8 cellular contexts compared by ENCODE assay signal in the genomic region with DNA sequence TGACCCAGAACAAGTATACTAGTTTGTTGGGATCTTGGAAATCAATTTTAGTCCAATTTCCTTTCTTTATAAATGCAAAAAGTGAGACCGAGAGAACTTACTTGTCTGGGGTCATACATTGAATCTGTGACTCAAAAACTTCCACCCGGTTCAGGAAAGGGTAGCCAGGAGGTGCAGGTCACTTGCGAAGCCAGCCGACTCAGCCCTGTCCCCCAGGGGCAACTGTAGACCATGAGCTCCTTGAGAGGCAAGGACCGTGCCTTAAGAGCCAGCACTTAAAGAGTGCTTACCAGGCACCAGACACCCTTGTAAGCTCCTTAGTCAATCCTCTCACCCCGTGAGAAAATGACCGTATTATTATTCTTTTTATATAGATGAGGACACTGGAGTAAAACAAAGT. TPM values are rescaled to one million over a fixed set of nuclear protein-coding genes. Genes with fewer than 3 reads are reported as not detected.
DNase-seq lines count a peak whose midpoint lies in the region; ATAC-seq and TF ChIP-seq lines count a peak whose summit lies in the region.

No MANE protein-coding gene starts in this region.

- WGBS in thyroid gland, 2 donors = 27 to 48% methylated on average over 7 of the region's 7 CpGs

- H3K27me3 Mint-ChIP-seq in activated T-cell treated with anti-CD3 and anti-CD28 coated beads, Interleukin-2, amount 50 U/mL, for 72 hours (ENCODE audit: low read depth) = no peaks in the 10 kb centered on the region

- peaks cover 4% of the 10 kb centered on the region for H3K27me3 ChIP-seq in adipocyte (replicated peaks; ENCODE audit: control insufficient read depth, insufficient read depth, low read length)
- no peaks in the 10 kb centered on the region for H3K27me3 ChIP-seq in layer of hippocampus (ENCODE audit: control insufficient read depth, insufficient read depth, low read length)
- no peaks in the 10 kb centered on the region for H3K27me3 ChIP-seq in thyroid gland

- no peaks in the 10 kb centered on the region for H3K9me3 Mint-ChIP-seq in activated T-cell treated with anti-CD3 and anti-CD28 coated beads, Interleukin-2, amount 50 U/mL, for 72 hours

- no peak for DNase-seq in activated T-cell treated with anti-CD3 and anti-CD28 coated beads, Interleukin-2, amount 50 U/mL, for 72 hours
- DNase-seq in activated T-cell treated with anti-CD3 and anti-CD28 coated beads for 4 hours (no peak), adipocyte (ENCODE audit: low read depth) (no peak), thyroid gland (peak; percentile 55 to 80)

- H3K4me1 ChIP-seq in adipocyte (ENCODE audit: control insufficient read depth, insufficient read depth, low read length) = peaks cover 15% of the 10 kb centered on the region
- peaks cover 13 to 19% of the 10 kb centered on the region in 2 donors for H3K4me1 ChIP-seq in thyroid gland

- TF ChIP-seq CTCF in thyroid gland (IDR thresholded peaks at IDR 0.05) = no peak

- no peak for ATAC-seq in activated T-cell treated with anti-CD3 and anti-CD28 coated beads, Interleukin-2, amount 50 U/mL, for 72 hours (replicated peaks in 1 of 2)
- ATAC-seq in GM21515 (IDR thresholded peaks at IDR 0.05; ENCODE audit: unreplicated experiment) (no peak), GM21619 (IDR thresholded peaks at IDR 0.05; ENCODE audit: unreplicated experiment) (no peak), HG03565 (IDR thresholded peaks at IDR 0.05; ENCODE audit: unreplicated experiment) (no peak)

- H3K9me3 ChIP-seq in adipocyte (ENCODE audit: control insufficient read depth, low read length) (no peaks in the 10 kb centered on the region), thyroid gland (no peaks in the 10 kb centered on the region)

- peak overlapping the region; percentile 98 for H3K9ac ChIP-seq in adipocyte (ENCODE audit: low read length)

- H3K4me3 Mint-ChIP-seq in activated T-cell treated with anti-CD3 and anti-CD28 coated beads, Interleukin-2, amount 50 U/mL, for 72 hours = peak overlapping the region; percentile 85 to 93

- H3K27ac ChIP-seq in layer of hippocampus (ENCODE audit: low read depth, low read length) = peak overlapping the region; percentile 78
- H3K27ac ChIP-seq in thyroid gland = peak overlapping the region; percentile 63 to 87 (median 84)

- H3K4me3 ChIP-seq in adipocyte (ENCODE audit: low read length) (peak overlapping the region; percentile 98), thyroid gland (replicated peaks in 1 of 3) (peak overlapping the region in 1 of 3 donors; percentile 53)

- intact Hi-C loops in thyroid gland (cut with DNase I) = no loop called here

- H3K36me3 ChIP-seq in adipocyte (ENCODE audit: control insufficient read depth, insufficient read depth, low read length, severe bottlenecking) (peaks cover 2% of the 10 kb centered on the region), thyroid gland (no peaks in the 10 kb centered on the region)

- no peak for TF ChIP-seq POLR2A in thyroid gland (IDR thresholded peaks at IDR 0.05)

- peaks cover 37% of the 10 kb centered on the region for H3K4me1 Mint-ChIP-seq in activated T-cell treated with anti-CD3 and anti-CD28 coated beads, Interleukin-2, amount 50 U/mL, for 72 hours (ENCODE audit: low read depth)

- H3K36me3 Mint-ChIP-seq in activated T-cell treated with anti-CD3 and anti-CD28 coated beads, Interleukin-2, amount 50 U/mL, for 72 hours (ENCODE audit: insufficient read depth in 2 of 2) = no peaks in the 10 kb centered on the region

- peak overlapping the region; percentile 64 for H3K27ac Mint-ChIP-seq in activated T-cell treated with anti-CD3 and anti-CD28 coated beads, Interleukin-2, amount 50 U/mL, for 72 hours

RNA-seq across cellular contexts. Expression of gene BCDIN3D, which starts 0.5 kb away (rescaled TPM):
- 10 to 100 TPM in 1 of 2 donors, 1 to 10 TPM in 1; 9.0 to 10.8 TPM for total RNA-seq in activated T-cell treated with anti-CD3 and anti-CD28 coated beads, Interleukin-2, amount 50 U/mL, for 72 hours
- total RNA-seq in thyroid gland = 1 to 10 TPM; 3.9 to 6.1 (median 4.1) TPM

RNA-seq across cellular contexts. Expression of gene NCKAP5L, which starts 15.2 kb away (rescaled TPM):
- total RNA-seq in activated T-cell treated with anti-CD3 and anti-CD28 coated beads, Interleukin-2, amount 50 U/mL, for 72 hours = 1 to 10 TPM; 5.4 to 5.6 TPM
- total RNA-seq in thyroid gland = 10 to 100 TPM; 14.1 to 33.7 (median 16.3) TPM

Comparison
In these comparisons a context has a peak if more than half of its experiments do, and no peak if none do; other contexts are left out.
1. DNase-seq: peak in thyroid gland (2 of 2); none in activated T-cell treated with anti-CD3 and anti-CD28 coated beads, Interleukin-2, amount 50 U/mL, for 72 hours (0 of 2), activated T-cell treated with anti-CD3 and anti-CD28 coated beads for 4 hours (single experiment) and adipocyte (single experiment).